ENCODE assay signal across 11 cellular contexts in genomic region chr12:49903351-49903699, GRCh38. TPM values are rescaled to one million over a fixed set of nuclear protein-coding genes. Genes with fewer than 3 reads are reported as not detected.
A peak's percentile ranks its signal among the peaks of the same experiment; 100 is the strongest.
DNase-seq lines count a peak whose midpoint lies in the region; ATAC-seq and TF ChIP-seq lines count a peak whose summit lies in the region.
"Had no signal": no experiment of that assay in that cellular context is flagged by ENCODE, and none has a peak within 500 bp of the region (broad histone marks: within the 10 kb centered on the region; RNA-seq: fewer than 3 reads in every experiment).

No MANE protein-coding gene starts in this region.

- intact Hi-C loops in lower lobe of right lung (cut with DNase I) = no loop called here

- no peak for TF ChIP-seq EP300 in suprapubic skin (IDR thresholded peaks at IDR 0.05)

- DNase-seq in activated T-cell treated with anti-CD3 and anti-CD28 coated beads, Interleukin-2, amount 50 U/mL, for 4 hours = no peak
- no peak for DNase-seq in activated T-cell treated with anti-CD3 and anti-CD28 coated beads, Interleukin-2, amount 50 U/mL, for 1 hour
- DNase-seq in lower lobe of right lung = no peak
- DNase-seq in suprapubic skin (ENCODE audit: low spot score in 2 of 2) = no peak
- DNase-seq in NCI-H69 (lab: John Stamatoyannopoulos, UW) = no peak
- no peak for DNase-seq in NCI-H1930 (lab: John Stamatoyannopoulos, UW)
- DNase-seq: effector CD8-positive, alpha-beta T cell; NCI-H774 had no signal

- peak in 1 of 2 donors; percentile 5 for ATAC-seq in activated T-cell treated with anti-CD3 and anti-CD28 coated beads, Interleukin-2, amount 50 U/mL, for 4 hours
- no peak for ATAC-seq in lower lobe of right lung
- ATAC-seq in HG03442 (IDR thresholded peaks at IDR 0.05; ENCODE audit: unreplicated experiment) = no peak

- no peaks in the 10 kb centered on the region for H3K9me3 ChIP-seq in lower lobe of right lung
- H3K9me3 ChIP-seq in suprapubic skin = no peaks in the 10 kb centered on the region

- TF ChIP-seq POLR2A in suprapubic skin (IDR thresholded peaks at IDR 0.05) = no peak

- H3K4me3 Mint-ChIP-seq in activated T-cell treated with anti-CD3 and anti-CD28 coated beads, Interleukin-2, amount 50 U/mL, for 4 hours = peak overlapping the region; percentile 66
- H3K4me3 Mint-ChIP-seq in brain = peak overlapping the region; percentile 79 to 89 (median 85)

- peaks cover 14% of the 10 kb centered on the region for H3K4me1 ChIP-seq in lower lobe of right lung
- peaks cover 11% of the 10 kb centered on the region for H3K4me1 ChIP-seq in suprapubic skin

- no peaks in the 10 kb centered on the region for H3K9me3 Mint-ChIP-seq in activated T-cell treated with anti-CD3 and anti-CD28 coated beads, Interleukin-2, amount 50 U/mL, for 4 hours
- no peaks in the 10 kb centered on the region for H3K9me3 Mint-ChIP-seq in brain

- peak overlapping the region; percentile 76 to 98 (median 95) for H3K27ac Mint-ChIP-seq in brain

- no peak for TF ChIP-seq CTCF in brain (conservative IDR thresholded peaks at IDR 0.05)
- TF ChIP-seq CTCF in lower lobe of right lung (IDR thresholded peaks at IDR 0.05) = no peak
- no peak for TF ChIP-seq CTCF in suprapubic skin (IDR thresholded peaks at IDR 0.05)

- H3K4me3 ChIP-seq in lower lobe of right lung (peak overlapping the region; percentile 49), suprapubic skin (peak overlapping the region; percentile 50)
- H3K4me3 ChIP-seq: K562 had no signal

- H3K27me3 ChIP-seq in lower lobe of right lung (ENCODE audit: low read depth) (peaks cover 21% of the 10 kb centered on the region), suprapubic skin (peaks cover 18% of the 10 kb centered on the region)

- no peaks in the 10 kb centered on the region for H3K36me3 Mint-ChIP-seq in activated T-cell treated with anti-CD3 and anti-CD28 coated beads, Interleukin-2, amount 50 U/mL, for 4 hours (ENCODE audit: insufficient read depth)
- no peaks in the 10 kb centered on the region for H3K36me3 Mint-ChIP-seq in brain

- peaks cover 6% of the 10 kb centered on the region for H3K27me3 Mint-ChIP-seq in activated T-cell treated with anti-CD3 and anti-CD28 coated beads, Interleukin-2, amount 50 U/mL, for 4 hours (ENCODE audit: low read depth)
- H3K27me3 Mint-ChIP-seq in brain = peaks cover 4% of the 10 kb centered on the region

- H3K36me3 ChIP-seq in lower lobe of right lung (no peaks in the 10 kb centered on the region), suprapubic skin (no peaks in the 10 kb centered on the region)

- peaks cover 9% of the 10 kb centered on the region for H3K4me1 Mint-ChIP-seq in activated T-cell treated with anti-CD3 and anti-CD28 coated beads, Interleukin-2, amount 50 U/mL, for 4 hours (ENCODE audit: low read depth)
- peaks cover 48% of the 10 kb centered on the region for H3K4me1 Mint-ChIP-seq in brain

- H3K27ac ChIP-seq in lower lobe of right lung (no peak overlapping the region), suprapubic skin (no peak overlapping the region)

- 62% methylated on average over 8 of the region's 12 CpGs for WGBS in suprapubic skin

RNA-seq across cellular contexts. Expression of gene FAIM2, which starts 0.4 kb away (rescaled TPM):
- total RNA-seq in activated T-cell treated with anti-CD3 and anti-CD28 coated beads, Interleukin-2, amount 50 U/mL, for 4 hours = under 1 TPM in 2 of 3 donors, not detected in 1; 0.16 to 0.54 TPM
- polyA plus RNA-seq in brain (ENCODE audit: insufficient read depth, low read depth, low replicate concordance) = 213 TPM
- total RNA-seq in lower lobe of right lung (2.9 TPM), suprapubic skin (under 1 TPM in 3 of 4 donors, not detected in 1; 0.38 to 0.65 (median 0.56) TPM)
- total RNA-seq: K562 had no signal

RNA-seq across cellular contexts. Expression of gene AQP2, which starts 47.2 kb away (rescaled TPM):
- total RNA-seq in activated T-cell treated with anti-CD3 and anti-CD28 coated beads, Interleukin-2, amount 50 U/mL, for 4 hours = not detected
- polyA plus RNA-seq in brain (ENCODE audit: insufficient read depth, low read depth, low replicate concordance) = not detected
- not detected for total RNA-seq in lower lobe of right lung
- total RNA-seq in suprapubic skin = under 1 TPM in 1 of 4 donors, not detected in 3; 0.15 TPM
- total RNA-seq: K562 had no signal
- polyA plus RNA-seq: K562 had no signal

RNA-seq across cellular contexts. Expression of gene AQP5, which starts 58.3 kb away (rescaled TPM):
- total RNA-seq in activated T-cell treated with anti-CD3 and anti-CD28 coated beads, Interleukin-2, amount 50 U/mL, for 4 hours = not detected
- 2.7 TPM for polyA plus RNA-seq in brain (ENCODE audit: insufficient read depth, low read depth, low replicate concordance)
- total RNA-seq in lower lobe of right lung (6.4 TPM), suprapubic skin (100 to 1,000 TPM; 128 to 258 (median 196) TPM)
- total RNA-seq: K562 had no signal
- polyA plus RNA-seq: K562 had no signal

Comparison
In these comparisons a context has a peak if more than half of its experiments do, and no peak if none do; other contexts are left out.
1. RNA of gene AQP5, which starts 58.3 kb away (total RNA-seq): 128 to 258 TPM in suprapubic skin; 6.4 TPM in lower lobe of right lung (single experiment) and not detected in activated T-cell treated with anti-CD3 and anti-CD28 coated beads, Interleukin-2, amount 50 U/mL, for 4 hours; every median in the first group is over 10 times any median in the second.